Comparison of ENCODE assay signal across 1 cellular context in the genomic region with DNA sequence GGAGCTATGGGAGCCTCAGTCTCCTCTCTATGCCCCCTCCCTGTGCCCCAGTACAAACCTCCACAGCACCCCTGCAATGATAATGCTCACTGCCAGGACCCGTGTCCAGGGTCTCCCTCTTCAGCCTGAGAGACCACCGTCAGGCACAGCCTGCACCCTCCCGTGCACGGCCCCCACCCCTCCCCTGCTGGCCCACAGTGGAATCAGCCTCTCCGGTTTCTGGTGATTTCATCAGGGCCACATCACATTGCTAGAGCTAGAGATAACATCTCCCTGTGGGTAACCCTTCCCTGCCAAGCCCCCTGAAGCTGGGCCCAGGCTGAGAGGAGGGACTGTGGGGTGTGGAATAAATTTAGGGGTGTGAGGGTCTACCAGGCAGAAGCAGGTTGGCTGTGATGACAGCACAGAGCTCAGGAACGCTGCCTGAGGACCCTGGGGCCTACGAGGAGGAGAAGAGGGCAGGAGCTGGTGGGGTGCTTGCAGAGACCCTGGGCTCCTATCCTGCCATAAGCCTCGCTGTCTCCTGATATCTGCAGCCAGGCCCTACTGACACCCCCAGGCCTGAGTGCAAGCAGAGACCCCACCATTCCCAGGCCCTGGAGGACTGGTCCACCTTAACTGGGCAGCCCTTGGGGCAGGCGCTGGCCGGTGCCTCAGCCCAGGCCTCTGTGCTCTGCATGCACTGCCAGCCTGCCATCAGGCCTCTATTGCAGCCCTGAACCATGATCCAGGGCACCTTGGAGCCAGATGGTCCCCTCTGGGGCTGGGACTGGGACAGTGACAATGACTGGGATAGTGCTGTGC.
TF ChIP-seq lines count a peak whose summit lies in the region.

A gene (plus strand): TSS at position 378 of the 804 bp plus-strand sequence. CDS start 345 bp downstream, at position 723.

TF ChIP-seq in K562, 482 proteins besides CTCF, POLR2A, EP300 and RAD21 (continued from another document and continues in another):
- TF ChIP-seq, protein P1, sequence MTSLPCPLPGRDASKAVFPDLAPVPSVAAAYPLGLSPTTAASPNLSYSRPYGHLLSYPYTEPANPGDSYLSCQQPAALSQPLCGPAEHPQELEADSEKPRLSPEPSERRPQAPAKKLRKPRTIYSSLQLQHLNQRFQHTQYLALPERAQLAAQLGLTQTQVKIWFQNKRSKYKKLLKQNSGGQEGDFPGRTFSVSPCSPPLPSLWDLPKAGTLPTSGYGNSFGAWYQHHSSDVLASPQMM (CRISPR knock-in tag; IDR thresholded peaks at IDR 0.05) = no peak
- no peak for TF ChIP-seq GTF2E2 (tag; IDR thresholded peaks at IDR 0.05)
- peak; percentile 50 to 75; a peak in 2 of 4 replicates for TF ChIP-seq TRIM24 (IDR thresholded peaks at IDR 0.05)
- TF ChIP-seq, protein P2, sequence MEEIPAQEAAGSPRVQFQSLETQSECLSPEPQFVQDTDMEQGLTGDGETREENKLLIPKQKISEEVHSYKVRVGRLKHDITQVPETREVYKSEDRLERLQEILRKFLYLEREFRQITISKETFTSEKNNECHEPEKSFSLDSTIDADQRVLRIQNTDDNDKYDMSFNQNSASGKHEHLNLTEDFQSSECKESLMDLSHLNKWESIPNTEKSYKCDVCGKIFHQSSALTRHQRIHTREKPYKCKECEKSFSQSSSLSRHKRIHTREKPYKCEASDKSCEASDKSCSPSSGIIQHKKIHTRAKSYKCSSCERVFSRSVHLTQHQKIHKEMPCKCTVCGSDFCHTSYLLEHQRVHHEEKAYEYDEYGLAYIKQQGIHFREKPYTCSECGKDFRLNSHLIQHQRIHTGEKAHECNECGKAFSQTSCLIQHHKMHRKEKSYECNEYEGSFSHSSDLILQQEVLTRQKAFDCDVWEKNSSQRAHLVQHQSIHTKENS (CRISPR knock-in tag; IDR thresholded peaks at IDR 0.05) = no peak
- TF ChIP-seq, protein P3, sequence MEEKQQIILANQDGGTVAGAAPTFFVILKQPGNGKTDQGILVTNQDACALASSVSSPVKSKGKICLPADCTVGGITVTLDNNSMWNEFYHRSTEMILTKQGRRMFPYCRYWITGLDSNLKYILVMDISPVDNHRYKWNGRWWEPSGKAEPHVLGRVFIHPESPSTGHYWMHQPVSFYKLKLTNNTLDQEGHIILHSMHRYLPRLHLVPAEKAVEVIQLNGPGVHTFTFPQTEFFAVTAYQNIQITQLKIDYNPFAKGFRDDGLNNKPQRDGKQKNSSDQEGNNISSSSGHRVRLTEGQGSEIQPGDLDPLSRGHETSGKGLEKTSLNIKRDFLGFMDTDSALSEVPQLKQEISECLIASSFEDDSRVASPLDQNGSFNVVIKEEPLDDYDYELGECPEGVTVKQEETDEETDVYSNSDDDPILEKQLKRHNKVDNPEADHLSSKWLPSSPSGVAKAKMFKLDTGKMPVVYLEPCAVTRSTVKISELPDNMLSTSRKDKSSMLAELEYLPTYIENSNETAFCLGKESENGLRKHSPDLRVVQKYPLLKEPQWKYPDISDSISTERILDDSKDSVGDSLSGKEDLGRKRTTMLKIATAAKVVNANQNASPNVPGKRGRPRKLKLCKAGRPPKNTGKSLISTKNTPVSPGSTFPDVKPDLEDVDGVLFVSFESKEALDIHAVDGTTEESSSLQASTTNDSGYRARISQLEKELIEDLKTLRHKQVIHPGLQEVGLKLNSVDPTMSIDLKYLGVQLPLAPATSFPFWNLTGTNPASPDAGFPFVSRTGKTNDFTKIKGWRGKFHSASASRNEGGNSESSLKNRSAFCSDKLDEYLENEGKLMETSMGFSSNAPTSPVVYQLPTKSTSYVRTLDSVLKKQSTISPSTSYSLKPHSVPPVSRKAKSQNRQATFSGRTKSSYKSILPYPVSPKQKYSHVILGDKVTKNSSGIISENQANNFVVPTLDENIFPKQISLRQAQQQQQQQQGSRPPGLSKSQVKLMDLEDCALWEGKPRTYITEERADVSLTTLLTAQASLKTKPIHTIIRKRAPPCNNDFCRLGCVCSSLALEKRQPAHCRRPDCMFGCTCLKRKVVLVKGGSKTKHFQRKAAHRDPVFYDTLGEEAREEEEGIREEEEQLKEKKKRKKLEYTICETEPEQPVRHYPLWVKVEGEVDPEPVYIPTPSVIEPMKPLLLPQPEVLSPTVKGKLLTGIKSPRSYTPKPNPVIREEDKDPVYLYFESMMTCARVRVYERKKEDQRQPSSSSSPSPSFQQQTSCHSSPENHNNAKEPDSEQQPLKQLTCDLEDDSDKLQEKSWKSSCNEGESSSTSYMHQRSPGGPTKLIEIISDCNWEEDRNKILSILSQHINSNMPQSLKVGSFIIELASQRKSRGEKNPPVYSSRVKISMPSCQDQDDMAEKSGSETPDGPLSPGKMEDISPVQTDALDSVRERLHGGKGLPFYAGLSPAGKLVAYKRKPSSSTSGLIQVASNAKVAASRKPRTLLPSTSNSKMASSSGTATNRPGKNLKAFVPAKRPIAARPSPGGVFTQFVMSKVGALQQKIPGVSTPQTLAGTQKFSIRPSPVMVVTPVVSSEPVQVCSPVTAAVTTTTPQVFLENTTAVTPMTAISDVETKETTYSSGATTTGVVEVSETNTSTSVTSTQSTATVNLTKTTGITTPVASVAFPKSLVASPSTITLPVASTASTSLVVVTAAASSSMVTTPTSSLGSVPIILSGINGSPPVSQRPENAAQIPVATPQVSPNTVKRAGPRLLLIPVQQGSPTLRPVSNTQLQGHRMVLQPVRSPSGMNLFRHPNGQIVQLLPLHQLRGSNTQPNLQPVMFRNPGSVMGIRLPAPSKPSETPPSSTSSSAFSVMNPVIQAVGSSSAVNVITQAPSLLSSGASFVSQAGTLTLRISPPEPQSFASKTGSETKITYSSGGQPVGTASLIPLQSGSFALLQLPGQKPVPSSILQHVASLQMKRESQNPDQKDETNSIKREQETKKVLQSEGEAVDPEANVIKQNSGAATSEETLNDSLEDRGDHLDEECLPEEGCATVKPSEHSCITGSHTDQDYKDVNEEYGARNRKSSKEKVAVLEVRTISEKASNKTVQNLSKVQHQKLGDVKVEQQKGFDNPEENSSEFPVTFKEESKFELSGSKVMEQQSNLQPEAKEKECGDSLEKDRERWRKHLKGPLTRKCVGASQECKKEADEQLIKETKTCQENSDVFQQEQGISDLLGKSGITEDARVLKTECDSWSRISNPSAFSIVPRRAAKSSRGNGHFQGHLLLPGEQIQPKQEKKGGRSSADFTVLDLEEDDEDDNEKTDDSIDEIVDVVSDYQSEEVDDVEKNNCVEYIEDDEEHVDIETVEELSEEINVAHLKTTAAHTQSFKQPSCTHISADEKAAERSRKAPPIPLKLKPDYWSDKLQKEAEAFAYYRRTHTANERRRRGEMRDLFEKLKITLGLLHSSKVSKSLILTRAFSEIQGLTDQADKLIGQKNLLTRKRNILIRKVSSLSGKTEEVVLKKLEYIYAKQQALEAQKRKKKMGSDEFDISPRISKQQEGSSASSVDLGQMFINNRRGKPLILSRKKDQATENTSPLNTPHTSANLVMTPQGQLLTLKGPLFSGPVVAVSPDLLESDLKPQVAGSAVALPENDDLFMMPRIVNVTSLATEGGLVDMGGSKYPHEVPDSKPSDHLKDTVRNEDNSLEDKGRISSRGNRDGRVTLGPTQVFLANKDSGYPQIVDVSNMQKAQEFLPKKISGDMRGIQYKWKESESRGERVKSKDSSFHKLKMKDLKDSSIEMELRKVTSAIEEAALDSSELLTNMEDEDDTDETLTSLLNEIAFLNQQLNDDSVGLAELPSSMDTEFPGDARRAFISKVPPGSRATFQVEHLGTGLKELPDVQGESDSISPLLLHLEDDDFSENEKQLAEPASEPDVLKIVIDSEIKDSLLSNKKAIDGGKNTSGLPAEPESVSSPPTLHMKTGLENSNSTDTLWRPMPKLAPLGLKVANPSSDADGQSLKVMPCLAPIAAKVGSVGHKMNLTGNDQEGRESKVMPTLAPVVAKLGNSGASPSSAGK (IDR thresholded peaks at IDR 0.05) = no peak
- peak; percentile 68 for TF ChIP-seq POLR2H (tag; IDR thresholded peaks at IDR 0.05; ENCODE audit: low read depth)
- no peak for TF ChIP-seq MEF2A (IDR thresholded peaks at IDR 0.05; ENCODE audit: control insufficient read depth, low read depth, low read length)
- TF ChIP-seq SMAD3 (CRISPR knock-in tag; conservative IDR thresholded peaks at IDR 0.05) = no peak
- TF ChIP-seq NR2C2 (CRISPR knock-in tag; IDR thresholded peaks at IDR 0.05) = no peak
- 0 out of 2 replicates have a peak, but pooled peaks have one; percentile 10 for TF ChIP-seq NR2C2 (tag; IDR thresholded peaks at IDR 0.05)
- TF ChIP-seq KDM1A (IDR thresholded peaks at IDR 0.05) = no peak
- peak; percentile 93 for TF ChIP-seq CEBPG (CRISPR knock-in tag; IDR thresholded peaks at IDR 0.05)
- peak; percentile 65 to 86 for TF ChIP-seq CEBPG (tag; conservative IDR thresholded peaks at IDR 0.05 in 1 of 2, IDR thresholded peaks at IDR 0.05 in 1 of 2)
- TF ChIP-seq SAFB2 (IDR thresholded peaks at IDR 0.05; ENCODE audit: borderline replicate concordance, low read depth, low read length, severe bottlenecking) = no peak
- TF ChIP-seq MTA3 (IDR thresholded peaks at IDR 0.05; ENCODE audit: borderline replicate concordance) = no peak; the same call in 1 of the 2 replicates
- TF ChIP-seq SMARCA4 (IDR thresholded peaks at IDR 0.05) = peak; percentile 53; the same call in 1 of the 2 replicates
- peak; percentile 75 for TF ChIP-seq ZSCAN32 (CRISPR knock-in tag; IDR thresholded peaks at IDR 0.05)
- TF ChIP-seq TAF7 (tag; IDR thresholded peaks at IDR 0.05) = 0 out of 2 replicates have a peak, but pooled peaks have one; percentile 17
- TF ChIP-seq KHSRP (IDR thresholded peaks at IDR 0.05) = no peak
- TF ChIP-seq, protein P4, sequence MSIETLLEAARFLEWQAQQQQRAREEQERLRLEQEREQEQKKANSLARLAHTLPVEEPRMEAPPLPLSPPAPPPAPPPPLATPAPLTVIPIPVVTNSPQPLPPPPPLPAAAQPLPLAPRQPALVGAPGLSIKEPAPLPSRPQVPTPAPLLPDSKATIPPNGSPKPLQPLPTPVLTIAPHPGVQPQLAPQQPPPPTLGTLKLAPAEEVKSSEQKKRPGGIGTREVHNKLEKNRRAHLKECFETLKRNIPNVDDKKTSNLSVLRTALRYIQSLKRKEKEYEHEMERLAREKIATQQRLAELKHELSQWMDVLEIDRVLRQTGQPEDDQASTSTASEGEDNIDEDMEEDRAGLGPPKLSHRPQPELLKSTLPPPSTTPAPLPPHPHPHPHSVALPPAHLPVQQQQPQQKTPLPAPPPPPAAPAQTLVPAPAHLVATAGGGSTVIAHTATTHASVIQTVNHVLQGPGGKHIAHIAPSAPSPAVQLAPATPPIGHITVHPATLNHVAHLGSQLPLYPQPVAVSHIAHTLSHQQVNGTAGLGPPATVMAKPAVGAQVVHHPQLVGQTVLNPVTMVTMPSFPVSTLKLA (conservative IDR thresholded peaks at IDR 0.05) = no peak
- TF ChIP-seq KLF6 (CRISPR knock-in tag; IDR thresholded peaks at IDR 0.05; ENCODE audit: borderline replicate concordance) = 0 out of 2 replicates have a peak, but pooled peaks have one; percentile 7
- TF ChIP-seq ZNF584 (CRISPR knock-in tag; IDR thresholded peaks at IDR 0.05; ENCODE audit: low read depth) = peak; percentile 54
- TF ChIP-seq, protein P5, sequence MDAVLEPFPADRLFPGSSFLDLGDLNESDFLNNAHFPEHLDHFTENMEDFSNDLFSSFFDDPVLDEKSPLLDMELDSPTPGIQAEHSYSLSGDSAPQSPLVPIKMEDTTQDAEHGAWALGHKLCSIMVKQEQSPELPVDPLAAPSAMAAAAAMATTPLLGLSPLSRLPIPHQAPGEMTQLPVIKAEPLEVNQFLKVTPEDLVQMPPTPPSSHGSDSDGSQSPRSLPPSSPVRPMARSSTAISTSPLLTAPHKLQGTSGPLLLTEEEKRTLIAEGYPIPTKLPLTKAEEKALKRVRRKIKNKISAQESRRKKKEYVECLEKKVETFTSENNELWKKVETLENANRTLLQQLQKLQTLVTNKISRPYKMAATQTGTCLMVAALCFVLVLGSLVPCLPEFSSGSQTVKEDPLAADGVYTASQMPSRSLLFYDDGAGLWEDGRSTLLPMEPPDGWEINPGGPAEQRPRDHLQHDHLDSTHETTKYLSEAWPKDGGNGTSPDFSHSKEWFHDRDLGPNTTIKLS (IDR thresholded peaks at IDR 0.05; ENCODE audit: borderline replicate concordance, low read depth) = peak; percentile 45; the same call in 1 of the 2 replicates
- TF ChIP-seq, protein P6, sequence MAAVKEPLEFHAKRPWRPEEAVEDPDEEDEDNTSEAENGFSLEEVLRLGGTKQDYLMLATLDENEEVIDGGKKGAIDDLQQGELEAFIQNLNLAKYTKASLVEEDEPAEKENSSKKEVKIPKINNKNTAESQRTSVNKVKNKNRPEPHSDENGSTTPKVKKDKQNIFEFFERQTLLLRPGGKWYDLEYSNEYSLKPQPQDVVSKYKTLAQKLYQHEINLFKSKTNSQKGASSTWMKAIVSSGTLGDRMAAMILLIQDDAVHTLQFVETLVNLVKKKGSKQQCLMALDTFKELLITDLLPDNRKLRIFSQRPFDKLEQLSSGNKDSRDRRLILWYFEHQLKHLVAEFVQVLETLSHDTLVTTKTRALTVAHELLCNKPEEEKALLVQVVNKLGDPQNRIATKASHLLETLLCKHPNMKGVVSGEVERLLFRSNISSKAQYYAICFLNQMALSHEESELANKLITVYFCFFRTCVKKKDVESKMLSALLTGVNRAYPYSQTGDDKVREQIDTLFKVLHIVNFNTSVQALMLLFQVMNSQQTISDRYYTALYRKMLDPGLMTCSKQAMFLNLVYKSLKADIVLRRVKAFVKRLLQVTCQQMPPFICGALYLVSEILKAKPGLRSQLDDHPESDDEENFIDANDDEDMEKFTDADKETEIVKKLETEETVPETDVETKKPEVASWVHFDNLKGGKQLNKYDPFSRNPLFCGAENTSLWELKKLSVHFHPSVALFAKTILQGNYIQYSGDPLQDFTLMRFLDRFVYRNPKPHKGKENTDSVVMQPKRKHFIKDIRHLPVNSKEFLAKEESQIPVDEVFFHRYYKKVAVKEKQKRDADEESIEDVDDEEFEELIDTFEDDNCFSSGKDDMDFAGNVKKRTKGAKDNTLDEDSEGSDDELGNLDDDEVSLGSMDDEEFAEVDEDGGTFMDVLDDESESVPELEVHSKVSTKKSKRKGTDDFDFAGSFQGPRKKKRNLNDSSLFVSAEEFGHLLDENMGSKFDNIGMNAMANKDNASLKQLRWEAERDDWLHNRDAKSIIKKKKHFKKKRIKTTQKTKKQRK (IDR thresholded peaks at IDR 0.05; ENCODE audit: borderline replicate concordance, low read depth, low read length) = no peak
- TF ChIP-seq ZNF263 (CRISPR knock-in tag; IDR thresholded peaks at IDR 0.05; ENCODE audit: borderline replicate concordance) = no peak
- TF ChIP-seq SMAD2 (IDR thresholded peaks at IDR 0.05; ENCODE audit: low read depth, low read length) = no peak
- TF ChIP-seq ETS2 (tag; IDR thresholded peaks at IDR 0.05; ENCODE audit: borderline replicate concordance, poor library complexity, severe bottlenecking) = no peak
- TF ChIP-seq, protein P7, sequence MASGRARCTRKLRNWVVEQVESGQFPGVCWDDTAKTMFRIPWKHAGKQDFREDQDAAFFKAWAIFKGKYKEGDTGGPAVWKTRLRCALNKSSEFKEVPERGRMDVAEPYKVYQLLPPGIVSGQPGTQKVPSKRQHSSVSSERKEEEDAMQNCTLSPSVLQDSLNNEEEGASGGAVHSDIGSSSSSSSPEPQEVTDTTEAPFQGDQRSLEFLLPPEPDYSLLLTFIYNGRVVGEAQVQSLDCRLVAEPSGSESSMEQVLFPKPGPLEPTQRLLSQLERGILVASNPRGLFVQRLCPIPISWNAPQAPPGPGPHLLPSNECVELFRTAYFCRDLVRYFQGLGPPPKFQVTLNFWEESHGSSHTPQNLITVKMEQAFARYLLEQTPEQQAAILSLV (tag; IDR thresholded peaks at IDR 0.05) = 0 out of 2 replicates have a peak, but pooled peaks have one; percentile 26
- peak; percentile 91 for TF ChIP-seq MYC (IDR thresholded peaks at IDR 0.05; ENCODE audit: low read depth, low read length)
- TF ChIP-seq MYC (CRISPR knock-in tag; IDR thresholded peaks at IDR 0.05; ENCODE audit: borderline replicate concordance, low read depth) = no peak
